In the genomic region with DNA sequence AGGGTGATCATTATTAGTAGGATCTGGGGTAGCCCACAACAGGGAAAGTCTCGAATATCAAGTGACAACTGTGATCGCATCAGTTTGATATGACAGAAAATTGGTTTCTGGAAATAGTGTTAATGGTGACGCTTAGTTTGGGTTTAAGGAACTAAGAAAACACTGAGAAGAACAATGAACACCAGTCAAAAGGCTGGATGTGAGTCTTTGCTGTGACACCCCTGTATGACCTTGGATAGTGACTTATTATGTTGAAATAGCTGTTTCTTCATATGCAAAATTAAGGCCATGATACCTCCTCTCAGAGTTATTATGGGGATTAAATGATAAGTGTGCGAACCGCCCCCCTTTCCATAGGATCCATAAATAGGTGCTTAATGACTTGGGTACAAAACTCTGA, we compare ENCODE assay signal across 8 cellular contexts. TPM values are rescaled to one million over a fixed set of nuclear protein-coding genes. Genes with fewer than 3 reads are reported as not detected.
DNase-seq lines count a peak whose midpoint lies in the region; ATAC-seq and TF ChIP-seq lines count a peak whose summit lies in the region.

No MANE protein-coding gene starts in this region.

- no peaks in the 10 kb centered on the region for H3K9me3 ChIP-seq in T-helper 17 cell (ENCODE audit: control insufficient read depth, low read length, poor library complexity, severe bottlenecking)

- H3K36me3 Mint-ChIP-seq in T-helper 17 cell (ENCODE audit: low read depth): peaks cover 4% of the 10 kb centered on the region
- no peaks in the 10 kb centered on the region for H3K36me3 Mint-ChIP-seq in glutamatergic neuron (ENCODE audit: unreplicated experiment)
- H3K36me3 Mint-ChIP-seq in stimulated activated effector memory CD8-positive, alpha-beta T cell treated with anti-CD3 and anti-CD28 coated beads, Interleukin-12 subunit alpha, Interleukin-12 subunit beta, amount 100 ng/mL, for 72 hours: peaks cover 30% of the 10 kb centered on the region

- no peaks in the 10 kb centered on the region for H3K27me3 Mint-ChIP-seq in T-helper 17 cell
- peaks cover 10% of the 10 kb centered on the region for H3K27me3 Mint-ChIP-seq in glutamatergic neuron (ENCODE audit: unreplicated experiment)

- H3K9me3 Mint-ChIP-seq in glutamatergic neuron (ENCODE audit: unreplicated experiment): peaks cover 16% of the 10 kb centered on the region
- H3K9me3 Mint-ChIP-seq in stimulated activated effector memory CD8-positive, alpha-beta T cell treated with anti-CD3 and anti-CD28 coated beads, Interleukin-12 subunit alpha, Interleukin-12 subunit beta, amount 100 ng/mL, for 72 hours: no peaks in the 10 kb centered on the region

- DNase-seq in NCI-H82 (lab: John Stamatoyannopoulos, UW) (peak; percentile 16), NCI-H82 treated with DMSO at 0.1 percent for 48 hours (lab: John Stamatoyannopoulos, UW; ENCODE audit: unreplicated experiment) (no peak), T-helper 17 cell (no peak), glutamatergic neuron (no peak), SHP77 treated with DMSO at 0.1 percent for 48 hours (lab: John Stamatoyannopoulos, UW) (no peak)
- no peak for DNase-seq in stimulated activated effector memory CD8-positive, alpha-beta T cell treated with anti-CD3 and anti-CD28 coated beads, Interleukin-12 subunit alpha, Interleukin-12 subunit beta, amount 100 ng/mL, for 72 hours (ENCODE audit: low spot score in 2 of 2)
- no peak for DNase-seq in activated CD8-positive, alpha-beta memory T cell treated with anti-CD3 and anti-CD28 coated beads for 24 hours

- H3K4me3 Mint-ChIP-seq in T-helper 17 cell (peak overlapping the region; percentile 94), glutamatergic neuron (ENCODE audit: unreplicated experiment) (peak overlapping the region; percentile 90)
- H3K4me3 Mint-ChIP-seq in stimulated activated effector memory CD8-positive, alpha-beta T cell treated with anti-CD3 and anti-CD28 coated beads, Interleukin-12 subunit alpha, Interleukin-12 subunit beta, amount 100 ng/mL, for 72 hours: peak overlapping the region; percentile 94

- peak overlapping the region; percentile 88 for H3K27ac Mint-ChIP-seq in T-helper 17 cell
- peak overlapping the region; percentile 93 for H3K27ac Mint-ChIP-seq in glutamatergic neuron (ENCODE audit: unreplicated experiment)
- peak overlapping the region; percentile 89 for H3K27ac Mint-ChIP-seq in stimulated activated effector memory CD8-positive, alpha-beta T cell treated with anti-CD3 and anti-CD28 coated beads, Interleukin-12 subunit alpha, Interleukin-12 subunit beta, amount 100 ng/mL, for 72 hours

- ATAC-seq in T-helper 17 cell (no peak), HG03175 (IDR thresholded peaks at IDR 0.05; ENCODE audit: unreplicated experiment) (no peak)
- no peak for ATAC-seq in stimulated activated effector memory CD8-positive, alpha-beta T cell treated with anti-CD3 and anti-CD28 coated beads, Interleukin-12 subunit alpha, Interleukin-12 subunit beta, amount 100 ng/mL, for 72 hours

- no peak for TF ChIP-seq CTCF in glutamatergic neuron (IDR thresholded peaks at IDR 0.05; ENCODE audit: partially characterized antibody, unreplicated experiment)

- H3K4me1 Mint-ChIP-seq in T-helper 17 cell: peaks cover 38% of the 10 kb centered on the region
- H3K4me1 Mint-ChIP-seq in glutamatergic neuron (ENCODE audit: low read depth, unreplicated experiment): peaks cover 14% of the 10 kb centered on the region
- H3K4me1 Mint-ChIP-seq in stimulated activated effector memory CD8-positive, alpha-beta T cell treated with anti-CD3 and anti-CD28 coated beads, Interleukin-12 subunit alpha, Interleukin-12 subunit beta, amount 100 ng/mL, for 72 hours: peaks cover 42% of the 10 kb centered on the region

RNA-seq across cellular contexts. Expression of a gene that starts 0.9 kb away (rescaled TPM):
- total RNA-seq in T-helper 17 cell (1 to 10 TPM; 3.6 to 4.4 TPM), glutamatergic neuron (ENCODE audit: unreplicated experiment) (7.4 TPM)

RNA-seq across cellular contexts. Expression of a gene that starts 29.4 kb away (rescaled TPM):
- total RNA-seq in T-helper 17 cell (1 to 10 TPM; 5.3 to 6.7 TPM), glutamatergic neuron (ENCODE audit: unreplicated experiment) (17.1 TPM)

RNA-seq across cellular contexts. Expression of a gene that starts 32.6 kb away (rescaled TPM):
- total RNA-seq in T-helper 17 cell (1 to 10 TPM in 1 of 2 donors, not detected in 1; 2.0 TPM), glutamatergic neuron (ENCODE audit: unreplicated experiment) (23.4 TPM)
